ENCODE assay signal across 24 cellular contexts in the genomic region with DNA sequence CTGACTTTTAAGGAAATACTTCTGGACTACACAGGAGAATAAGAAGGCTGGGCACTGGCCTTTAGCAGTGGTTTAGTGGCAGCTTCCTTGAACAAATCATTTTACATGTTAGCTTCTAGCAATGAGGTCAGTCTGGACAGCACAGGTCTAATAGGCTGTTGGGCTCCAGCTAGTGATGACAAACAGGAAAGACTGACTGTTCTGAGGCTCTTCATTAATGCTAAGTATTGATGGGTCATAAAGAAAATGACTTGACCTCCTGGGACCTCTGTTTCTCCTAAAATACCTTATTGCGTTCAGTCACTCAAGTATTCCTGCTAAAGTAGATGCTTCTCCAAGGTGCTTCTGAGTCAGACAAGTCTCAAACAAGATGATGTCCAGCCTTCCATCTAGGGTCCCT.
"Had no signal": no experiment of that assay in that cellular context is flagged by ENCODE, and none has a peak within 500 bp of the region (broad histone marks: within the 10 kb centered on the region; RNA-seq: fewer than 3 reads in every experiment).

No MANE protein-coding gene starts in this region.

- ATAC-seq: gastrocnemius medialis; heart right ventricle; left cardiac atrium; lower lobe of right lung; natural killer cell treated with Interleukin-12 subunit alpha and Interleukin-12 subunit beta and Interleukin-15 and Interleukin-18, amount 100 ng/mL, for 72 hours; right lobe of liver; stimulated activated effector memory CD8-positive, alpha-beta T cell treated with anti-CD3 and anti-CD28 coated beads, Interleukin-12 subunit alpha, Interleukin-12 subunit beta, amount 100 ng/mL, for 72 hours; stimulated activated naive CD8-positive, alpha-beta T cell treated with anti-CD3 and anti-CD28 coated beads, Interleukin-15, Interleukin-2, amounts not matched to agents 100 U/mL and 50 U/mL, for 24 hours had no signal

- H3K27ac Mint-ChIP-seq: memory B cell; natural killer cell treated with Interleukin-12 subunit alpha and Interleukin-12 subunit beta and Interleukin-15 and Interleukin-18, amount 100 ng/mL, for 72 hours; neural progenitor cell; stimulated activated effector memory CD8-positive, alpha-beta T cell treated with anti-CD3 and anti-CD28 coated beads, Interleukin-12 subunit alpha, Interleukin-12 subunit beta, amount 100 ng/mL, for 72 hours; type B pancreatic cell had no signal

- H3K36me3 ChIP-seq: esophagus muscularis mucosa, gastrocnemius medialis, heart right ventricle, left ventricle myocardium inferior, lower lobe of right lung, neural progenitor cell, ovary, right lobe of liver, suprapubic skin, thyroid gland had no signal

- DNase-seq: cortex of kidney; effector memory CD4-positive, alpha-beta T cell; gastrocnemius medialis; heart right ventricle; hypothalamus; left cardiac atrium; left ventricle myocardium inferior; lower lobe of right lung; midbrain; nucleus accumbens; ovary; right lobe of liver; stimulated activated CD4-positive, alpha-beta T cell treated with anti-CD3 and anti-CD28 coated beads, Interleukin-4, amount 100 ng/mL, for 1 hour; stimulated activated CD8-positive, alpha-beta memory T cell treated with anti-CD3 and anti-CD28 coated beads, Interleukin-4, amount 100 ng/mL, for 48 hours; stimulated activated naive CD8-positive, alpha-beta T cell treated with anti-CD3 and anti-CD28 coated beads, Interleukin-15, Interleukin-2, amounts not matched to agents 100 U/mL and 50 U/mL, for 24 hours; thyroid gland had no signal

- H3K9me3 Mint-ChIP-seq: memory B cell; natural killer cell treated with Interleukin-12 subunit alpha and Interleukin-12 subunit beta and Interleukin-15 and Interleukin-18, amount 100 ng/mL, for 72 hours; neural progenitor cell; stimulated activated effector memory CD8-positive, alpha-beta T cell treated with anti-CD3 and anti-CD28 coated beads, Interleukin-12 subunit alpha, Interleukin-12 subunit beta, amount 100 ng/mL, for 72 hours; type B pancreatic cell had no signal

- H2AFZ ChIP-seq: neural progenitor cell had no signal

- H3K27ac ChIP-seq: epithelial cell of prostate, esophagus muscularis mucosa, gastrocnemius medialis, heart right ventricle, left ventricle myocardium inferior, lower lobe of right lung, neural progenitor cell, ovary, right lobe of liver, suprapubic skin, thyroid gland had no signal

- H3K27me3 ChIP-seq: esophagus muscularis mucosa, gastrocnemius medialis, heart right ventricle, ovary, right lobe of liver, suprapubic skin, thyroid gland had no signal

- H3K9me3 ChIP-seq: esophagus muscularis mucosa, gastrocnemius medialis, heart right ventricle, left ventricle myocardium inferior, lower lobe of right lung, ovary, right lobe of liver, suprapubic skin, thyroid gland had no signal

- H3K4me1 ChIP-seq: neural progenitor cell, right lobe of liver had no signal

- H3K4me2 ChIP-seq: neural progenitor cell had no signal

- H3K4me3 ChIP-seq: esophagus muscularis mucosa, gastrocnemius medialis, heart right ventricle, left ventricle myocardium inferior, lower lobe of right lung, neural progenitor cell, ovary, right lobe of liver, suprapubic skin, thyroid gland had no signal

- H3K27me3 Mint-ChIP-seq: type B pancreatic cell had no signal

- H3K4me3 Mint-ChIP-seq: memory B cell; natural killer cell treated with Interleukin-12 subunit alpha and Interleukin-12 subunit beta and Interleukin-15 and Interleukin-18, amount 100 ng/mL, for 72 hours; neural progenitor cell; stimulated activated effector memory CD8-positive, alpha-beta T cell treated with anti-CD3 and anti-CD28 coated beads, Interleukin-12 subunit alpha, Interleukin-12 subunit beta, amount 100 ng/mL, for 72 hours; type B pancreatic cell had no signal

- H3K36me3 Mint-ChIP-seq: memory B cell; natural killer cell treated with Interleukin-12 subunit alpha and Interleukin-12 subunit beta and Interleukin-15 and Interleukin-18, amount 100 ng/mL, for 72 hours; neural progenitor cell; stimulated activated effector memory CD8-positive, alpha-beta T cell treated with anti-CD3 and anti-CD28 coated beads, Interleukin-12 subunit alpha, Interleukin-12 subunit beta, amount 100 ng/mL, for 72 hours; type B pancreatic cell had no signal

- H3K9ac ChIP-seq: neural progenitor cell had no signal
